ENCODE assay signal across 8 cellular contexts in genomic region chr1:225999227-225999911, GRCh38. TPM values are rescaled to one million over a fixed set of nuclear protein-coding genes. Genes with fewer than 3 reads are reported as not detected.
A peak's percentile ranks its signal among the peaks of the same experiment; 100 is the strongest.
DNase-seq lines count a peak whose midpoint lies in the region; ATAC-seq, FAIRE-seq and TF ChIP-seq lines count a peak whose summit lies in the region.

TSS of gene SDE2 (minus strand) at chr1:225999343. CDS start at chr1:225999312, 31 bp downstream.

- TF ChIP-seq POLR2A in GM12891 (IDR thresholded peaks at IDR 0.05; ENCODE audit: low read depth, low read length), result peak; percentile 100
- peak; percentile 24 to 95 for TF ChIP-seq POLR2A in heart left ventricle (IDR thresholded peaks at IDR 0.05)
- peak; percentile 94 to 99 (median 98) for TF ChIP-seq POLR2A in upper lobe of left lung (IDR thresholded peaks at IDR 0.05)

- 0% methylated on average over 52 to 53 of the region's 53 CpGs for WGBS in adipose tissue, 3 donors
- 0 to 1% (median 1%) methylated on average over 45 to 53 of the region's 53 CpGs for WGBS in heart left ventricle, 4 donors
- 1% methylated on average over 26 to 53 of the region's 53 CpGs for WGBS in upper lobe of left lung, 2 donors

- peak; percentile 60 to 99 (median 80) for TF ChIP-seq EP300 in upper lobe of left lung (IDR thresholded peaks at IDR 0.05)

- peak; percentile 89 for FAIRE-seq in GM12891 (lab: Jason Lieb, UNC)

- H3K4me1 ChIP-seq in heart left ventricle (peaks cover 4 to 70% (median 45%) of the 10 kb centered on the region in 12 donors), upper lobe of left lung (peaks cover 42 to 66% (median 59%) of the 10 kb centered on the region in 4 donors)

- H3K27ac ChIP-seq in adipose tissue (ENCODE audit: low read depth, low read length) (peak within 1 kb of the TSS; percentile 95), heart left ventricle (peak within 1 kb of the TSS; percentile 84 to 99 (median 96)), upper lobe of left lung (peak within 1 kb of the TSS; percentile 95 to 99 (median 96))

- H3K4me3 Mint-ChIP-seq in T-cell, result peak within 1 kb of the TSS; percentile 92 to 100 (median 100)

- H3K27me3 ChIP-seq in heart left ventricle (no peaks in the 10 kb centered on the region), upper lobe of left lung (peaks cover 0 to 6% (median 0%) of the 10 kb centered on the region in 4 donors)

- H3K36me3 ChIP-seq in heart left ventricle, result peaks cover 0 to 32% (median 11%) of the 10 kb centered on the region in 9 donors
- peaks cover 0 to 9% (median 5%) of the 10 kb centered on the region in 4 donors for H3K36me3 ChIP-seq in upper lobe of left lung

- no peaks in the 10 kb centered on the region for H3K27me3 Mint-ChIP-seq in T-cell

- H3K4me1 Mint-ChIP-seq in T-cell, result peaks cover 82 to 87% (median 86%) of the 10 kb centered on the region in 3 donors

- H3K4me3 ChIP-seq in heart left ventricle (peak within 1 kb of the TSS; percentile 77 to 94 (median 86)), upper lobe of left lung (peak within 1 kb of the TSS; percentile 69 to 81 (median 76))

- peak within 1 kb of the TSS; percentile 100 for H3K27ac Mint-ChIP-seq in T-cell

- ATAC-seq in HG02840 (IDR thresholded peaks at IDR 0.05; ENCODE audit: low FRiP score, unreplicated experiment), result peak; percentile 86
- peak; percentile 80 to 95 (median 90) for ATAC-seq in T-cell (replicated peaks in 1 of 4)
- peak; percentile 96 to 98 (median 97) for ATAC-seq in heart left ventricle
- ATAC-seq in upper lobe of left lung (ENCODE audit: low FRiP score in 2 of 2), result peak; percentile 98 to 100

- peaks cover 22% of the 10 kb centered on the region for H3K36me3 Mint-ChIP-seq in T-cell

- DNase-seq in GM12891 (ENCODE audit: insufficient read length, low spot score), result peak; percentile 81
- DNase-seq in NCI-H1436 treated with DMSO at 0.1 percent for 48 hours (lab: John Stamatoyannopoulos, UW), result peak; percentile 98
- DNase-seq in T-cell, result peak; percentile 98 to 100 (median 100)
- DNase-seq in heart left ventricle, result peak; percentile 100
- peak; percentile 98 to 100 (median 100) for DNase-seq in posterior cingulate gyrus
- peak; percentile 99 to 100 for DNase-seq in upper lobe of left lung

- POLR2A ChIA-PET in T-cell (lab: Charles Lee), result interaction anchor here (0.6 to 2.1 kb wide), 21 partner anchors 9 to 740 kb away, joined by 3 to 71 read pairs (median 4); partner anchors contain the start of genes H3-3A (in 2 of the 2), PYCR2 (in 1 of the 2) and SRP9 (in 1 of the 2)

- TF ChIP-seq CTCF in heart left ventricle (IDR thresholded peaks at IDR 0.05) (peak in 2 of 12 donors; percentile 17 to 40), upper lobe of left lung (IDR thresholded peaks at IDR 0.05) (peak in 2 of 6 experiments; percentile 23 to 36)

- intact Hi-C loops in heart left ventricle (cut with DNase I), result loop anchor here (1.0 to 10.0 kb wide), 8 partner anchors 63 to 123 kb away; partner anchors contain the start of gene H3-3A (in 5 of the 10)
- intact Hi-C loops in posterior cingulate gyrus (cut with DNase I), result loop anchor here (2.0 kb wide), 1 partner anchor 65 kb away; no protein-coding TSS in a partner anchor

- H3K9me3 Mint-ChIP-seq in T-cell, result peaks cover 0 to 3% (median 0%) of the 10 kb centered on the region in 3 donors

- CTCF ChIA-PET in T-cell (lab: Charles Lee), result interaction anchor here (0.6 to 3.4 kb wide), 7 partner anchors 12 to 126 kb away, joined by 3 to 38 read pairs (median 6); partner anchors contain the start of gene H3-3A (in 1 of the 2)

- H3K9me3 ChIP-seq in heart left ventricle (no peaks in the 10 kb centered on the region), upper lobe of left lung (no peaks in the 10 kb centered on the region)

TF ChIP-seq in GM12891, 5 proteins besides CTCF, POLR2A, EP300 and RAD21:
- TF ChIP-seq TAF1 (IDR thresholded peaks at IDR 0.05; ENCODE audit: low read depth, low read length) (peak; percentile 66), POU2F2 (IDR thresholded peaks at IDR 0.05; ENCODE audit: low read depth, low read length) (peak; percentile 93), PAX5 (IDR thresholded peaks at IDR 0.05; ENCODE audit: insufficient read depth, low read length, severe bottlenecking) (no peak), POLR2AphosphoS5 (IDR thresholded peaks at IDR 0.05; ENCODE audit: low read depth, low read length) (peak; percentile 100), SPI1 (IDR thresholded peaks at IDR 0.05; ENCODE audit: low read depth, low read length) (peak; percentile 19; the same call in 1 of the 2 replicates)

RNA-seq across cellular contexts. Expression of gene SDE2, which starts in this region (rescaled TPM):
- 4.6 TPM for polyA plus RNA-seq in GM12891 (2012; ENCODE audit: low read depth, missing spikeins)
- total RNA-seq in T-cell, result 10 to 100 TPM; 19.6 to 36.1 (median 21.8) TPM
- 10 to 100 TPM in 2 of 3 donors, 1 to 10 TPM in 1; 5.1 to 13.6 (median 13.0) TPM for polyA plus RNA-seq in adipose tissue
- total RNA-seq in heart left ventricle, result 10 to 100 TPM in 8 of 9 donors, 1 to 10 TPM in 1; 9.3 to 16.4 (median 12.6) TPM
- 10 to 100 TPM in 1 of 2 donors, 1 to 10 TPM in 1; 3.7 to 12.8 TPM for polyA plus RNA-seq in heart left ventricle
- 10 to 100 TPM; 12.1 to 27.8 (median 18.3) TPM for total RNA-seq in upper lobe of left lung

Comparison
In these comparisons a context has a peak if more than half of its experiments do, and no peak if none do; other contexts are left out.
1. Peak in every context shown above with its lines: DNase-seq, ATAC-seq, H3K4me3 ChIP-seq and H3K27ac ChIP-seq.